Comparison of ENCODE assay signal across 24 cellular contexts in genomic region chr5:157184117-157184516, GRCh38. TPM values are rescaled to one million over a fixed set of nuclear protein-coding genes. Genes with fewer than 3 reads are reported as not detected.
A peak's percentile ranks its signal among the peaks of the same experiment; 100 is the strongest.
DNase-seq lines count a peak whose midpoint lies in the region; ATAC-seq and TF ChIP-seq lines count a peak whose summit lies in the region.
"Had no signal": no experiment of that assay in that cellular context is flagged by ENCODE, and none has a peak within 500 bp of the region (broad histone marks: within the 10 kb centered on the region; RNA-seq: fewer than 3 reads in every experiment).

No MANE protein-coding gene starts in this region.

- H3K27me3 Mint-ChIP-seq in T-helper 2 cell treated with Interferon-gamma antibody and Interleukin-4, amounts not matched to agents 5 μg/mL and 100 μg/mL, for 36 hours (ENCODE audit: low read depth), result no peaks in the 10 kb centered on the region
- H3K27me3 Mint-ChIP-seq in CD8-positive, alpha-beta T cell (ENCODE audit: low read depth), result no peaks in the 10 kb centered on the region
- no peaks in the 10 kb centered on the region for H3K27me3 Mint-ChIP-seq in activated T-cell treated with anti-CD3 and anti-CD28 coated beads, Interleukin-2, amount 50 U/mL, for 72 hours (ENCODE audit: low read depth)
- H3K27me3 Mint-ChIP-seq in mesothelial cell of epicardium (ENCODE audit: low read depth) (peaks cover 46% of the 10 kb centered on the region), Caco-2 (ENCODE audit: insufficient read depth, unreplicated experiment) (peaks cover 25% of the 10 kb centered on the region)

- H3K4me1 ChIP-seq in CD8-positive, alpha-beta T cell (ENCODE audit: insufficient read depth, low read length), result peaks cover 53% of the 10 kb centered on the region
- peaks cover 34% of the 10 kb centered on the region for H3K4me1 ChIP-seq in mononuclear cell (ENCODE audit: insufficient read depth, low read length)
- no peaks in the 10 kb centered on the region for H3K4me1 ChIP-seq in Caco-2
- H3K4me1 ChIP-seq: body of pancreas, colonic mucosa, heart left ventricle, left ventricle myocardium inferior, right lobe of liver, uterus had no signal

- no peak for TF ChIP-seq CTCF in CD8-positive, alpha-beta T cell (IDR thresholded peaks at IDR 0.05)
- TF ChIP-seq CTCF in mesothelial cell of epicardium (IDR thresholded peaks at IDR 0.05; ENCODE audit: unreplicated experiment) (no peak), Caco-2 (IDR thresholded peaks at IDR 0.05; ENCODE audit: insufficient read depth in 1 of 2, low read depth in 1 of 2, low read length in 1 of 2, severe bottlenecking in 1 of 2, unreplicated experiment in 1 of 2) (no peak)

- H3K9me3 ChIP-seq in CD8-positive, alpha-beta T cell (ENCODE audit: low read length), result no peaks in the 10 kb centered on the region
- H3K9me3 ChIP-seq in mononuclear cell (ENCODE audit: low read depth, low read length) (no peaks in the 10 kb centered on the region), Caco-2 (no peaks in the 10 kb centered on the region; the same call in 1 of the 2 replicates)
- H3K9me3 ChIP-seq: body of pancreas, colonic mucosa, ovary, right lobe of liver, uterus had no signal

- peak overlapping the region; percentile 26 for H3K27ac ChIP-seq in CD8-positive, alpha-beta T cell (ENCODE audit: low read depth, low read length)
- H3K27ac ChIP-seq: body of pancreas, colonic mucosa, KMS-11, left ventricle myocardium inferior, ovary, right lobe of liver, RWPE1, uterus had no signal

- peaks cover 56% of the 10 kb centered on the region for H3K4me1 Mint-ChIP-seq in T-helper 2 cell treated with Interferon-gamma antibody and Interleukin-4, amounts not matched to agents 5 μg/mL and 100 μg/mL, for 36 hours (ENCODE audit: low read depth)
- peaks cover 62% of the 10 kb centered on the region for H3K4me1 Mint-ChIP-seq in CD8-positive, alpha-beta T cell (ENCODE audit: low read depth)
- peaks cover 55% of the 10 kb centered on the region for H3K4me1 Mint-ChIP-seq in activated T-cell treated with anti-CD3 and anti-CD28 coated beads, Interleukin-2, amount 50 U/mL, for 72 hours (ENCODE audit: low read depth)
- H3K4me1 Mint-ChIP-seq in mesothelial cell of epicardium, result no peaks in the 10 kb centered on the region
- no peaks in the 10 kb centered on the region for H3K4me1 Mint-ChIP-seq in Caco-2 (ENCODE audit: low read depth, unreplicated experiment)

- CTCF ChIA-PET in CD8-positive, alpha-beta T cell (lab: Charles Lee), result interaction anchor here (0.9 to 2.1 kb wide), 7 partner anchors 13 to 70 kb away, joined by 3 to 11 read pairs (median 4); no protein-coding TSS in a partner anchor
- CTCF ChIA-PET in Caco-2 (lab: Charles Lee), result no interaction called here

- no peak for ATAC-seq in CD8-positive, alpha-beta T cell
- no peak for ATAC-seq in activated T-cell treated with anti-CD3 and anti-CD28 coated beads, Interleukin-2, amount 50 U/mL, for 72 hours (replicated peaks in 1 of 2)
- ATAC-seq: body of pancreas, heart left ventricle, right lobe of liver had no signal

- H3K27ac Mint-ChIP-seq in T-helper 2 cell treated with Interferon-gamma antibody and Interleukin-4, amounts not matched to agents 5 μg/mL and 100 μg/mL, for 36 hours, result peak overlapping the region; percentile 77
- H3K27ac Mint-ChIP-seq in CD8-positive, alpha-beta T cell, result peak overlapping the region; percentile 93
- H3K27ac Mint-ChIP-seq in activated T-cell treated with anti-CD3 and anti-CD28 coated beads, Interleukin-2, amount 50 U/mL, for 72 hours, result peak overlapping the region; percentile 94
- H3K27ac Mint-ChIP-seq in mesothelial cell of epicardium (no peak overlapping the region), Caco-2 (ENCODE audit: unreplicated experiment) (no peak overlapping the region)

- intact Hi-C loops in CD8-positive, alpha-beta T cell (cut with DNase I, micrococcal nuclease), result loop anchor here (1.0 to 5.0 kb wide), 3 partner anchors 9 to 237 kb away; no protein-coding TSS in a partner anchor
- intact Hi-C loops in Caco-2 (cut with micrococcal nuclease; ENCODE audit: unreplicated experiment), result no loop called here

- peaks cover 29% of the 10 kb centered on the region for H3K36me3 ChIP-seq in CD8-positive, alpha-beta T cell (ENCODE audit: insufficient read depth, low read length)
- no peaks in the 10 kb centered on the region for H3K36me3 ChIP-seq in Caco-2 (ENCODE audit: control insufficient read depth, insufficient read depth, low read length)
- H3K36me3 ChIP-seq: colonic mucosa, heart left ventricle, left ventricle myocardium inferior, ovary, right lobe of liver, uterus had no signal

- H3K4me3 ChIP-seq in CD8-positive, alpha-beta T cell (ENCODE audit: low read depth, low read length), result peak overlapping the region; percentile 78
- H3K4me3 ChIP-seq in mononuclear cell (ENCODE audit: low read length), result peak overlapping the region; percentile 58
- H3K4me3 ChIP-seq in Caco-2 (ENCODE audit: low read depth, low read length), result no peak overlapping the region
- H3K4me3 ChIP-seq: body of pancreas, colonic mucosa, left ventricle myocardium inferior, ovary, right lobe of liver, uterus had no signal

- peak; percentile 17 for DNase-seq in T-helper 2 cell treated with Interferon-gamma antibody and Interleukin-4, amounts not matched to agents 5 μg/mL and 100 μg/mL, for 36 hours (ENCODE audit: low spot score)
- DNase-seq in T-helper 2 cell (no peak), mesothelial cell of epicardium (ENCODE audit: low spot score in 2 of 2, unreplicated experiment in 2 of 2) (no peak), Caco-2 (no peak)
- no peak for DNase-seq in CD8-positive, alpha-beta T cell
- no peak for DNase-seq in activated T-cell treated with anti-CD3 and anti-CD28 coated beads, Interleukin-2, amount 50 U/mL, for 72 hours
- DNase-seq in stimulated activated naive CD4-positive, alpha-beta T cell treated with Interleukin-2 at 50 U/mL for 16 hours (lab: John Stamatoyannopoulos, UW), result no peak
- DNase-seq: 8988T, body of pancreas, colonic mucosa, heart left ventricle, left ventricle myocardium inferior, NCI-H1048, NCI-H2081, NCI-H510A treated with DMSO at 0.1 percent for 48 hours, ovary, right lobe of liver, uterus had no signal

- H3K36me3 Mint-ChIP-seq in T-helper 2 cell treated with Interferon-gamma antibody and Interleukin-4, amounts not matched to agents 5 μg/mL and 100 μg/mL, for 36 hours (ENCODE audit: low read depth), result peaks cover 75% of the 10 kb centered on the region
- H3K36me3 Mint-ChIP-seq in CD8-positive, alpha-beta T cell, result peaks cover 77% of the 10 kb centered on the region
- peaks cover 34 to 71% of the 10 kb centered on the region in 2 donors for H3K36me3 Mint-ChIP-seq in activated T-cell treated with anti-CD3 and anti-CD28 coated beads, Interleukin-2, amount 50 U/mL, for 72 hours (ENCODE audit: insufficient read depth in 2 of 2)
- H3K36me3 Mint-ChIP-seq in mesothelial cell of epicardium (no peaks in the 10 kb centered on the region), Caco-2 (ENCODE audit: insufficient read depth, unreplicated experiment) (no peaks in the 10 kb centered on the region)

- BruUV-seq in Caco-2 (replicated peaks; lab: Mats Ljungman, UMichigan), result no TSS peak

- no peaks in the 10 kb centered on the region for H3K9me3 Mint-ChIP-seq in T-helper 2 cell treated with Interferon-gamma antibody and Interleukin-4, amounts not matched to agents 5 μg/mL and 100 μg/mL, for 36 hours
- no peaks in the 10 kb centered on the region for H3K9me3 Mint-ChIP-seq in CD8-positive, alpha-beta T cell
- H3K9me3 Mint-ChIP-seq in activated T-cell treated with anti-CD3 and anti-CD28 coated beads, Interleukin-2, amount 50 U/mL, for 72 hours, result no peaks in the 10 kb centered on the region
- no peaks in the 10 kb centered on the region for H3K9me3 Mint-ChIP-seq in mesothelial cell of epicardium
- no peaks in the 10 kb centered on the region for H3K9me3 Mint-ChIP-seq in Caco-2 (ENCODE audit: unreplicated experiment)

- H3K4me3 Mint-ChIP-seq in T-helper 2 cell treated with Interferon-gamma antibody and Interleukin-4, amounts not matched to agents 5 μg/mL and 100 μg/mL, for 36 hours, result peak overlapping the region; percentile 86
- peak overlapping the region; percentile 93 for H3K4me3 Mint-ChIP-seq in CD8-positive, alpha-beta T cell
- H3K4me3 Mint-ChIP-seq in activated T-cell treated with anti-CD3 and anti-CD28 coated beads, Interleukin-2, amount 50 U/mL, for 72 hours, result peak overlapping the region; percentile 81 to 93
- H3K4me3 Mint-ChIP-seq in mesothelial cell of epicardium (no peak overlapping the region), Caco-2 (ENCODE audit: unreplicated experiment) (no peak overlapping the region)

- H3K27me3 ChIP-seq in CD8-positive, alpha-beta T cell (ENCODE audit: insufficient read depth, low read length), result no peaks in the 10 kb centered on the region
- H3K27me3 ChIP-seq in mononuclear cell (ENCODE audit: insufficient read depth, low read length), result no peaks in the 10 kb centered on the region
- H3K27me3 ChIP-seq in Caco-2 (replicated peaks; ENCODE audit: control insufficient read depth, insufficient read depth, low read length), result no peaks in the 10 kb centered on the region
- H3K27me3 ChIP-seq: body of pancreas, colonic mucosa, ovary, right lobe of liver, uterus had no signal

- POLR2A ChIA-PET in CD8-positive, alpha-beta T cell (lab: Charles Lee), result interaction anchor here (0.6 to 10.9 kb wide), 15 partner anchors 9 to 88 kb away, joined by 3 to 87 read pairs (median 4); partner anchors contain the start of gene MED7
- POLR2A ChIA-PET in Caco-2 (lab: Charles Lee), result no interaction called here

RNA-seq across cellular contexts. Expression of gene ITK, which starts 3.5 kb away (rescaled TPM):
- total RNA-seq in CD8-positive, alpha-beta T cell, result 100 to 1,000 TPM; 222 to 231 TPM
- 100 to 1,000 TPM; 289 to 314 TPM for total RNA-seq in activated T-cell treated with anti-CD3 and anti-CD28 coated beads, Interleukin-2, amount 50 U/mL, for 72 hours
- total RNA-seq in mononuclear cell, result 209 TPM
- total RNA-seq in mesothelial cell of epicardium, result 0.09 TPM in 1 of 3 replicates, not detected in the others
- total RNA-seq in Caco-2 (2022), result not detected in 2 replicates
- total RNA-seq: HT-29, myocyte had no signal

RNA-seq across cellular contexts. Expression of gene GARIN3, which starts 18.1 kb away (rescaled TPM):
- total RNA-seq in CD8-positive, alpha-beta T cell, result not detected
- total RNA-seq in activated T-cell treated with anti-CD3 and anti-CD28 coated beads, Interleukin-2, amount 50 U/mL, for 72 hours, result under 1 TPM; 0.22 to 0.39 TPM
- total RNA-seq in mononuclear cell (not detected), mesothelial cell of epicardium (not detected in 3 replicates), Caco-2 (2022) (not detected in 2 replicates)
- total RNA-seq: body of pancreas, colonic mucosa, heart left ventricle, HT-29, left ventricle myocardium inferior, myocyte, ovary, right lobe of liver, subcutaneous adipose tissue, uterus had no signal

RNA-seq across cellular contexts. Expression of gene MED7, which starts 41.5 kb away (rescaled TPM):
- 1 to 10 TPM; 5.4 to 5.9 TPM for total RNA-seq in CD8-positive, alpha-beta T cell
- total RNA-seq in activated T-cell treated with anti-CD3 and anti-CD28 coated beads, Interleukin-2, amount 50 U/mL, for 72 hours, result 10 to 100 TPM; 12.7 to 16.7 TPM
- 12.0 TPM for total RNA-seq in mononuclear cell
- 9.8 to 11.1 TPM (median 11.1 TPM) in 3 replicates for total RNA-seq in mesothelial cell of epicardium
- total RNA-seq in Caco-2 (2022), result 14.6 and 17.3 TPM in 2 replicates

Comparison
In these comparisons a context has a peak if more than half of its experiments do, and no peak if none do; other contexts are left out.
1. H3K27ac Mint-ChIP-seq: peak in T-helper 2 cell treated with Interferon-gamma antibody and Interleukin-4, amounts not matched to agents 5 μg/mL and 100 μg/mL, for 36 hours (single experiment), CD8-positive, alpha-beta T cell (single experiment) and activated T-cell treated with anti-CD3 and anti-CD28 coated beads, Interleukin-2, amount 50 U/mL, for 72 hours (single experiment); none in mesothelial cell of epicardium (single experiment) and Caco-2 (single experiment).
2. H3K4me3 Mint-ChIP-seq: peak in T-helper 2 cell treated with Interferon-gamma antibody and Interleukin-4, amounts not matched to agents 5 μg/mL and 100 μg/mL, for 36 hours (single experiment), CD8-positive, alpha-beta T cell (single experiment) and activated T-cell treated with anti-CD3 and anti-CD28 coated beads, Interleukin-2, amount 50 U/mL, for 72 hours (2 of 2); none in mesothelial cell of epicardium (single experiment) and Caco-2 (single experiment).
3. RNA of gene ITK, which starts 3.5 kb away (total RNA-seq): 289 to 314 TPM in activated T-cell treated with anti-CD3 and anti-CD28 coated beads, Interleukin-2, amount 50 U/mL, for 72 hours, 222 to 231 TPM in CD8-positive, alpha-beta T cell and 209 TPM in mononuclear cell (single experiment); 0.09 TPM in mesothelial cell of epicardium and not detected in Caco-2; every median in the first group is over 100 times any median in the second.